1 cellular context compared by ENCODE assay signal in the genomic region with DNA sequence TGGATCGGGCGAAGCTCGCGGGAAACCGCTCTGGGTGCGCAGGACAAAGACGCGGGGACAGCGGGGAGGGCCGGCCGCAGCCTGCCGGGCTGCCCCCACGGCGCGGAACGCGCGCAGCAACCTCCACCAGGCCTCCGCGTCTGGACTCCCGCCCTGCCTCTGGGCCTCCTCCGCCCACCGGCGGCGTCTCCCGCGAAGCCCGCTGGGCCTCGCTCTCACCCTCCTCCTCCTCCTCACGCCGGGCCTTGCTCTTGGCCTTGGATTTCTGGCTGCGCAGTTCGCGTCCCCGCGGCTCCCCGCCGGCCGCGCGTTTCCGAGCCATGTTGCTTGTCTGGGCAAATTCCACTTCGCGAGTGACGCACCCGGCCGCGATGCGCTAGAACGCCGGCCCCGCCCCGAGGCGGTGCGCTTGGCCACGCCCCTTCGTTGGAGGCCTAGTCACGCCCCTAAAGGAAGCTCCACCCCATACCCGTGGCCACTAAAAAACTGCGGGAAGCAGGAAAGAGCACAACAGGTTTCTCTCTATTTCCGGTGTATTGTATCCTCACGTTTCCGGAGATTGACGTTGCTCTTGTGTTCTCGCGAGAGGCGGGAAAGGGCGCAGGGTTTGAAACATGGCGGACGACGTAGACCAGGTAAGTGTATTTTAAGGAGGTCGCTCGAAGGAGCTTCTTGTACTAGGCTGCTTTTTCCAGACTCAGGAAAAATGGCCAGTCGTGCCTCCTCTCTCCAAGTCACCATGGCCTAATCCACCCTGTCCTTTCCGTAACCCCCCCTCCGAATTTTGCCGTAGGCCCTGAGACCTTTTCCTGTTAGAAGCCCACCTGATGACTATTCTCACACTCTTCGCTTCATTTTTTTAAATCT.
TF ChIP-seq lines count a peak whose summit lies in the region.

A gene (plus strand): TSS at position 571 of the 867 bp plus-strand sequence. CDS start 44 bp downstream, at position 615.
A gene (minus strand): TSS at position 355 of the 867 bp plus-strand sequence. CDS start 33 bp downstream, at position 322.

TF ChIP-seq in HepG2, 621 proteins besides CTCF, POLR2A, EP300 and RAD21 (continued from another document and continues in another):
- TF ChIP-seq, protein P1, sequence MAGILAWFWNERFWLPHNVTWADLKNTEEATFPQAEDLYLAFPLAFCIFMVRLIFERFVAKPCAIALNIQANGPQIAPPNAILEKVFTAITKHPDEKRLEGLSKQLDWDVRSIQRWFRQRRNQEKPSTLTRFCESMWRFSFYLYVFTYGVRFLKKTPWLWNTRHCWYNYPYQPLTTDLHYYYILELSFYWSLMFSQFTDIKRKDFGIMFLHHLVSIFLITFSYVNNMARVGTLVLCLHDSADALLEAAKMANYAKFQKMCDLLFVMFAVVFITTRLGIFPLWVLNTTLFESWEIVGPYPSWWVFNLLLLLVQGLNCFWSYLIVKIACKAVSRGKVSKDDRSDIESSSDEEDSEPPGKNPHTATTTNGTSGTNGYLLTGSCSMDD (CRISPR knock-in tag; IDR thresholded peaks at IDR 0.05), result no peak
- TF ChIP-seq ZNF33B (CRISPR knock-in tag; IDR thresholded peaks at IDR 0.05), result no peak
- peak; percentile 63; the same call in 1 of the 2 replicates for TF ChIP-seq DR1 (CRISPR knock-in tag; IDR thresholded peaks at IDR 0.05)
- TF ChIP-seq ZBTB1 (CRISPR knock-in tag; IDR thresholded peaks at IDR 0.05; ENCODE audit: borderline replicate concordance), result 0 out of 2 replicates have a peak, but pooled peaks have one; percentile 23
- no peak for TF ChIP-seq FOXP1 (IDR thresholded peaks at IDR 0.05)
- no peak for TF ChIP-seq FOXP1 (CRISPR knock-in tag; IDR thresholded peaks at IDR 0.05)
- TF ChIP-seq, protein P2, sequence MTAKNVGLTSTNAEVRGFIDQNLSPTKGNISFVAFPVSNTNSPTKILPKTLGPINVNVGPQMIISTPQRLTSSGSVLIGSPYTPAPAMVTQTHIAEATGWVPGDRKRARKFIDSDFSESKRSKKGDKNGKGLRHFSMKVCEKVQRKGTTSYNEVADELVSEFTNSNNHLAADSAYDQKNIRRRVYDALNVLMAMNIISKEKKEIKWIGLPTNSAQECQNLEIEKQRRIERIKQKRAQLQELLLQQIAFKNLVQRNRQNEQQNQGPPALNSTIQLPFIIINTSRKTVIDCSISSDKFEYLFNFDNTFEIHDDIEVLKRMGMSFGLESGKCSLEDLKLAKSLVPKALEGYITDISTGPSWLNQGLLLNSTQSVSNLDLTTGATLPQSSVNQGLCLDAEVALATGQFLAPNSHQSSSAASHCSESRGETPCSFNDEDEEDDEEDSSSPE (CRISPR knock-in tag; IDR thresholded peaks at IDR 0.05), result peak; percentile 94
- TF ChIP-seq MED1 (CRISPR knock-in tag; IDR thresholded peaks at IDR 0.05), result peak; percentile 54; the same call in 1 of the 2 replicates
- TF ChIP-seq, protein P3, sequence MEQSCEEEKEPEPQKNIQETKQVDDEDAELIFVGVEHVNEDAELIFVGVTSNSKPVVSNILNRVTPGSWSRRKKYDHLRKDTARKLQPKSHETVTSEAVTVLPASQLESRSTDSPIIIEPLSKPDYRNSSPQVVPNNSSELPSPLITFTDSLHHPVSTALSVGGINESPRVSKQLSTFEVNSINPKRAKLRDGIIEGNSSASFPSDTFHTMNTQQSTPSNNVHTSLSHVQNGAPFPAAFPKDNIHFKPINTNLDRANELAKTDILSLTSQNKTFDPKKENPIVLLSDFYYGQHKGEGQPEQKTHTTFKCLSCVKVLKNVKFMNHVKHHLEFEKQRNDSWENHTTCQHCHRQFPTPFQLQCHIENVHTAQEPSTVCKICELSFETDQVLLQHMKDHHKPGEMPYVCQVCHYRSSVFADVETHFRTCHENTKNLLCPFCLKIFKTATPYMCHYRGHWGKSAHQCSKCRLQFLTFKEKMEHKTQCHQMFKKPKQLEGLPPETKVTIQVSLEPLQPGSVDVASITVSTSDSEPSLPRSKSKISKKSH (CRISPR knock-in tag; IDR thresholded peaks at IDR 0.05; ENCODE audit: borderline replicate concordance), result peak; percentile 82; the same call in 1 of the 2 replicates
- peak; percentile 49 for TF ChIP-seq MEIS2 (CRISPR knock-in tag; IDR thresholded peaks at IDR 0.05)
- TF ChIP-seq, protein P4, sequence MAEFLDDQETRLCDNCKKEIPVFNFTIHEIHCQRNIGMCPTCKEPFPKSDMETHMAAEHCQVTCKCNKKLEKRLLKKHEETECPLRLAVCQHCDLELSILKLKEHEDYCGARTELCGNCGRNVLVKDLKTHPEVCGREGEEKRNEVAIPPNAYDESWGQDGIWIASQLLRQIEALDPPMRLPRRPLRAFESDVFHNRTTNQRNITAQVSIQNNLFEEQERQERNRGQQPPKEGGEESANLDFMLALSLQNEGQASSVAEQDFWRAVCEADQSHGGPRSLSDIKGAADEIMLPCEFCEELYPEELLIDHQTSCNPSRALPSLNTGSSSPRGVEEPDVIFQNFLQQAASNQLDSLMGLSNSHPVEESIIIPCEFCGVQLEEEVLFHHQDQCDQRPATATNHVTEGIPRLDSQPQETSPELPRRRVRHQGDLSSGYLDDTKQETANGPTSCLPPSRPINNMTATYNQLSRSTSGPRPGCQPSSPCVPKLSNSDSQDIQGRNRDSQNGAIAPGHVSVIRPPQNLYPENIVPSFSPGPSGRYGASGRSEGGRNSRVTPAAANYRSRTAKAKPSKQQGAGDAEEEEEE (CRISPR knock-in tag; IDR thresholded peaks at IDR 0.05; ENCODE audit: borderline replicate concordance), result peak; percentile 40; the same call in 1 of the 2 replicates
- TF ChIP-seq JUN (CRISPR knock-in tag; IDR thresholded peaks at IDR 0.05), result 0 out of 2 replicates have a peak, but pooled peaks have one; percentile 45
- no peak for TF ChIP-seq ZBTB20 (CRISPR knock-in tag; IDR thresholded peaks at IDR 0.05; ENCODE audit: borderline replicate concordance, low read depth)
- TF ChIP-seq ZNF709 (CRISPR knock-in tag; IDR thresholded peaks at IDR 0.05), result peak; percentile 98
- TF ChIP-seq ARHGAP35 (CRISPR knock-in tag; IDR thresholded peaks at IDR 0.05; ENCODE audit: borderline replicate concordance), result peak; percentile 28; the same call in 1 of the 2 replicates
- peak; percentile 53; the same call in 1 of the 2 replicates for TF ChIP-seq SOX5 (CRISPR knock-in tag; IDR thresholded peaks at IDR 0.05; ENCODE audit: borderline replicate concordance)
- TF ChIP-seq, protein P5, sequence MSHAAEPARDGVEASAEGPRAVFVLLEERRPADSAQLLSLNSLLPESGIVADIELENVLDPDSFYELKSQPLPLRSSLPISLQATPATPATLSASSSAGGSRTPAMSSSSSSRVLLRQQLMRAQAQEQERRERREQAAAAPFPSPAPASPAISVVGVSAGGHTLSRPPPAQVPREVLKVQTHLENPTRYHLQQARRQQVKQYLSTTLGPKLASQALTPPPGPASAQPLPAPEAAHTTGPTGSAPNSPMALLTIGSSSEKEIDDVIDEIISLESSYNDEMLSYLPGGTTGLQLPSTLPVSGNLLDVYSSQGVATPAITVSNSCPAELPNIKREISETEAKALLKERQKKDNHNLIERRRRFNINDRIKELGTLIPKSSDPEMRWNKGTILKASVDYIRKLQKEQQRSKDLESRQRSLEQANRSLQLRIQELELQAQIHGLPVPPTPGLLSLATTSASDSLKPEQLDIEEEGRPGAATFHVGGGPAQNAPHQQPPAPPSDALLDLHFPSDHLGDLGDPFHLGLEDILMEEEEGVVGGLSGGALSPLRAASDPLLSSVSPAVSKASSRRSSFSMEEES (CRISPR knock-in tag; IDR thresholded peaks at IDR 0.05), result peak; percentile 41
- TF ChIP-seq RCOR2 (CRISPR knock-in tag; IDR thresholded peaks at IDR 0.05), result no peak
- TF ChIP-seq, protein P6, sequence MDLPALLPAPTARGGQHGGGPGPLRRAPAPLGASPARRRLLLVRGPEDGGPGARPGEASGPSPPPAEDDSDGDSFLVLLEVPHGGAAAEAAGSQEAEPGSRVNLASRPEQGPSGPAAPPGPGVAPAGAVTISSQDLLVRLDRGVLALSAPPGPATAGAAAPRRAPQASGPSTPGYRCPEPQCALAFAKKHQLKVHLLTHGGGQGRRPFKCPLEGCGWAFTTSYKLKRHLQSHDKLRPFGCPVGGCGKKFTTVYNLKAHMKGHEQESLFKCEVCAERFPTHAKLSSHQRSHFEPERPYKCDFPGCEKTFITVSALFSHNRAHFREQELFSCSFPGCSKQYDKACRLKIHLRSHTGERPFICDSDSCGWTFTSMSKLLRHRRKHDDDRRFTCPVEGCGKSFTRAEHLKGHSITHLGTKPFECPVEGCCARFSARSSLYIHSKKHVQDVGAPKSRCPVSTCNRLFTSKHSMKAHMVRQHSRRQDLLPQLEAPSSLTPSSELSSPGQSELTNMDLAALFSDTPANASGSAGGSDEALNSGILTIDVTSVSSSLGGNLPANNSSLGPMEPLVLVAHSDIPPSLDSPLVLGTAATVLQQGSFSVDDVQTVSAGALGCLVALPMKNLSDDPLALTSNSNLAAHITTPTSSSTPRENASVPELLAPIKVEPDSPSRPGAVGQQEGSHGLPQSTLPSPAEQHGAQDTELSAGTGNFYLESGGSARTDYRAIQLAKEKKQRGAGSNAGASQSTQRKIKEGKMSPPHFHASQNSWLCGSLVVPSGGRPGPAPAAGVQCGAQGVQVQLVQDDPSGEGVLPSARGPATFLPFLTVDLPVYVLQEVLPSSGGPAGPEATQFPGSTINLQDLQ (CRISPR knock-in tag; IDR thresholded peaks at IDR 0.05), result no peak; the same call in 1 of the 2 replicates
- TF ChIP-seq KLF16 (CRISPR knock-in tag; IDR thresholded peaks at IDR 0.05), result peak in 1 of 2 experiments; percentile 79; a peak in 2 of 4 replicates
- TF ChIP-seq KDM1A (CRISPR knock-in tag; IDR thresholded peaks at IDR 0.05), result no peak
- no peak for TF ChIP-seq TCF7 (IDR thresholded peaks at IDR 0.05; ENCODE audit: low read depth)
- TF ChIP-seq, protein P7, sequence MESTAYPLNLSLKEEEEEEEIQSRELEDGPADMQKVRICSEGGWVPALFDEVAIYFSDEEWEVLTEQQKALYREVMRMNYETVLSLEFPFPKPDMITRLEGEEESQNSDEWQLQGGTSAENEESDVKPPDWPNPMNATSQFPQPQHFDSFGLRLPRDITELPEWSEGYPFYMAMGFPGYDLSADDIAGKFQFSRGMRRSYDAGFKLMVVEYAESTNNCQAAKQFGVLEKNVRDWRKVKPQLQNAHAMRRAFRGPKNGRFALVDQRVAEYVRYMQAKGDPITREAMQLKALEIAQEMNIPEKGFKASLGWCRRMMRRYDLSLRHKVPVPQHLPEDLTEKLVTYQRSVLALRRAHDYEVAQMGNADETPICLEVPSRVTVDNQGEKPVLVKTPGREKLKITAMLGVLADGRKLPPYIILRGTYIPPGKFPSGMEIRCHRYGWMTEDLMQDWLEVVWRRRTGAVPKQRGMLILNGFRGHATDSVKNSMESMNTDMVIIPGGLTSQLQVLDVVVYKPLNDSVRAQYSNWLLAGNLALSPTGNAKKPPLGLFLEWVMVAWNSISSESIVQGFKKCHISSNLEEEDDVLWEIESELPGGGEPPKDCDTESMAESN (CRISPR knock-in tag; conservative IDR thresholded peaks at IDR 0.05), result peak; percentile 90
- no peak for TF ChIP-seq RBM22 (optimal IDR thresholded peaks at IDR 0.05; ENCODE audit: low read length)
- TF ChIP-seq, protein P8, sequence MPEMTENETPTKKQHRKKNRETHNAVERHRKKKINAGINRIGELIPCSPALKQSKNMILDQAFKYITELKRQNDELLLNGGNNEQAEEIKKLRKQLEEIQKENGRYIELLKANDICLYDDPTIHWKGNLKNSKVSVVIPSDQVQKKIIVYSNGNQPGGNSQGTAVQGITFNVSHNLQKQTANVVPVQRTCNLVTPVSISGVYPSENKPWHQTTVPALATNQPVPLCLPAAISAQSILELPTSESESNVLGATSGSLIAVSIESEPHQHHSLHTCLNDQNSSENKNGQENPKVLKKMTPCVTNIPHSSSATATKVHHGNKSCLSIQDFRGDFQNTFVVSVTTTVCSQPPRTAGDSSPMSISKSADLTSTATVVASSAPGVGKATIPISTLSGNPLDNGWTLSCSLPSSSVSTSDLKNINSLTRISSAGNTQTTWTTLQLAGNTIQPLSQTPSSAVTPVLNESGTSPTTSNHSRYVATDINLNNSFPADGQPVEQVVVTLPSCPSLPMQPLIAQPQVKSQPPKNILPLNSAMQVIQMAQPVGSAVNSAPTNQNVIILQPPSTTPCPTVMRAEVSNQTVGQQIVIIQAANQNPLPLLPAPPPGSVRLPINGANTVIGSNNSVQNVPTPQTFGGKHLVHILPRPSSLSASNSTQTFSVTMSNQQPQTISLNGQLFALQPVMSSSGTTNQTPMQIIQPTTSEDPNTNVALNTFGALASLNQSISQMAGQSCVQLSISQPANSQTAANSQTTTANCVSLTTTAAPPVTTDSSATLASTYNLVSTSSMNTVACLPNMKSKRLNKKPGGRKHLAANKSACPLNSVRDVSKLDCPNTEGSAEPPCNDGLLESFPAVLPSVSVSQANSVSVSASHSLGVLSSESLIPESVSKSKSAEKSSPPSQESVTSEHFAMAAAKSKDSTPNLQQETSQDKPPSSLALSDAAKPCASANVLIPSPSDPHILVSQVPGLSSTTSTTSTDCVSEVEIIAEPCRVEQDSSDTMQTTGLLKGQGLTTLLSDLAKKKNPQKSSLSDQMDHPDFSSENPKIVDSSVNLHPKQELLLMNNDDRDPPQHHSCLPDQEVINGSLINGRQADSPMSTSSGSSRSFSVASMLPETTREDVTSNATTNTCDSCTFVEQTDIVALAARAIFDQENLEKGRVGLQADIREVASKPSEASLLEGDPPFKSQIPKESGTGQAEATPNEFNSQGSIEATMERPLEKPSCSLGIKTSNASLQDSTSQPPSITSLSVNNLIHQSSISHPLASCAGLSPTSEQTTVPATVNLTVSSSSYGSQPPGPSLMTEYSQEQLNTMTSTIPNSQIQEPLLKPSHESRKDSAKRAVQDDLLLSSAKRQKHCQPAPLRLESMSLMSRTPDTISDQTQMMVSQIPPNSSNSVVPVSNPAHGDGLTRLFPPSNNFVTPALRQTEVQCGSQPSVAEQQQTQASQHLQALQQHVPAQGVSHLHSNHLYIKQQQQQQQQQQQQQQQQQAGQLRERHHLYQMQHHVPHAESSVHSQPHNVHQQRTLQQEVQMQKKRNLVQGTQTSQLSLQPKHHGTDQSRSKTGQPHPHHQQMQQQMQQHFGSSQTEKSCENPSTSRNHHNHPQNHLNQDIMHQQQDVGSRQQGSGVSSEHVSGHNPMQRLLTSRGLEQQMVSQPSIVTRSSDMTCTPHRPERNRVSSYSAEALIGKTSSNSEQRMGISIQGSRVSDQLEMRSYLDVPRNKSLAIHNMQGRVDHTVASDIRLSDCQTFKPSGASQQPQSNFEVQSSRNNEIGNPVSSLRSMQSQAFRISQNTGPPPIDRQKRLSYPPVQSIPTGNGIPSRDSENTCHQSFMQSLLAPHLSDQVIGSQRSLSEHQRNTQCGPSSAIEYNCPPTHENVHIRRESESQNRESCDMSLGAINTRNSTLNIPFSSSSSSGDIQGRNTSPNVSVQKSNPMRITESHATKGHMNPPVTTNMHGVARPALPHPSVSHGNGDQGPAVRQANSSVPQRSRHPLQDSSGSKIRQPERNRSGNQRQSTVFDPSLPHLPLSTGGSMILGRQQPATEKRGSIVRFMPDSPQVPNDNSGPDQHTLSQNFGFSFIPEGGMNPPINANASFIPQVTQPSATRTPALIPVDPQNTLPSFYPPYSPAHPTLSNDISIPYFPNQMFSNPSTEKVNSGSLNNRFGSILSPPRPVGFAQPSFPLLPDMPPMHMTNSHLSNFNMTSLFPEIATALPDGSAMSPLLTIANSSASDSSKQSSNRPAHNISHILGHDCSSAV (CRISPR knock-in tag; IDR thresholded peaks at IDR 0.05; ENCODE audit: borderline replicate concordance), result no peak
- peak; percentile 72 for TF ChIP-seq ZNF782 (CRISPR knock-in tag; IDR thresholded peaks at IDR 0.05; ENCODE audit: borderline replicate concordance)
- no peak for TF ChIP-seq CC2D1A (CRISPR knock-in tag; IDR thresholded peaks at IDR 0.05)
- TF ChIP-seq ZNF572 (CRISPR knock-in tag; IDR thresholded peaks at IDR 0.05), result no peak
- TF ChIP-seq RAD51 (IDR thresholded peaks at IDR 0.05; ENCODE audit: borderline replicate concordance), result no peak
- no peak for TF ChIP-seq MIER2 (CRISPR knock-in tag; IDR thresholded peaks at IDR 0.05)
- peak; percentile 95; the same call in 1 of the 2 replicates for TF ChIP-seq FOXK1 (CRISPR knock-in tag; IDR thresholded peaks at IDR 0.05; ENCODE audit: borderline replicate concordance, low read depth)
- no peak for TF ChIP-seq RORA (CRISPR knock-in tag; IDR thresholded peaks at IDR 0.05)
- peak; percentile 92 for TF ChIP-seq POLR2AphosphoS5 (IDR thresholded peaks at IDR 0.05; ENCODE audit: low read depth, low read length)
- TF ChIP-seq ATM (IDR thresholded peaks at IDR 0.05; ENCODE audit: borderline replicate concordance), result no peak
- TF ChIP-seq ZNF451 (CRISPR knock-in tag; IDR thresholded peaks at IDR 0.05), result no peak
